In genomic region chr18:69002233-69002632, GRCh38 we compare ENCODE assay signal across 12 cellular contexts.
DNase-seq lines count a peak whose midpoint lies in the region; ATAC-seq and TF ChIP-seq lines count a peak whose summit lies in the region.
"Had no signal": no experiment of that assay in that cellular context is flagged by ENCODE, and none has a peak within 500 bp of the region (broad histone marks: within the 10 kb centered on the region; RNA-seq: fewer than 3 reads in every experiment).

No MANE protein-coding gene starts in this region.

- CTCF ChIA-PET in CD4-positive, alpha-beta T cell (lab: Charles Lee), result no interaction called here

- H3K9me3 Mint-ChIP-seq in mesothelial cell of epicardium, result no peaks in the 10 kb centered on the region
- H3K9me3 Mint-ChIP-seq in CD4-positive, alpha-beta T cell, result no peaks in the 10 kb centered on the region
- H3K9me3 Mint-ChIP-seq: activated T-helper 1 cell treated with anti-CD3 and anti-CD28 coated beads, Interleukin-12 subunit alpha, Interleukin-12 subunit beta, Interleukin-2, Interleukin-4 antibody, amounts not matched to agents 30 ng/mL and 10 ng/mL and 1 ng/mL, durations not matched to agents 14 hours and 24 hours and 36 hours had no signal

- no peaks in the 10 kb centered on the region for H3K9me3 ChIP-seq in WERI-Rb-1 (ENCODE audit: severe bottlenecking)
- H3K9me3 ChIP-seq in CD4-positive, alpha-beta T cell (ENCODE audit: control insufficient read depth, low read length), result no peaks in the 10 kb centered on the region
- H3K9me3 ChIP-seq: esophagus muscularis mucosa had no signal

- H3K36me3 ChIP-seq in WERI-Rb-1, result no peaks in the 10 kb centered on the region
- H3K36me3 ChIP-seq: esophagus muscularis mucosa had no signal

- no peak overlapping the region for H3K4me3 ChIP-seq in WERI-Rb-1 (ENCODE audit: low read depth, low read length)
- H3K4me3 ChIP-seq: esophagus muscularis mucosa had no signal

- H3K27me3 Mint-ChIP-seq in mesothelial cell of epicardium (ENCODE audit: low read depth), result no peaks in the 10 kb centered on the region
- H3K27me3 Mint-ChIP-seq in CD4-positive, alpha-beta T cell, result peaks cover 4% of the 10 kb centered on the region

- no peak overlapping the region for H3K4me3 Mint-ChIP-seq in mesothelial cell of epicardium
- no peak overlapping the region for H3K4me3 Mint-ChIP-seq in CD4-positive, alpha-beta T cell
- H3K4me3 Mint-ChIP-seq: activated T-helper 1 cell treated with anti-CD3 and anti-CD28 coated beads, Interleukin-12 subunit alpha, Interleukin-12 subunit beta, Interleukin-2, Interleukin-4 antibody, amounts not matched to agents 30 ng/mL and 10 ng/mL and 1 ng/mL, durations not matched to agents 14 hours and 24 hours and 36 hours had no signal

- peak; percentile 46 for ATAC-seq in HG02798 (IDR thresholded peaks at IDR 0.05; ENCODE audit: poor library complexity, unreplicated experiment)
- no peak for ATAC-seq in CD4-positive, alpha-beta T cell (ENCODE audit: poor library complexity)
- ATAC-seq in GM19328 (IDR thresholded peaks at IDR 0.05; ENCODE audit: unreplicated experiment), result no peak
- ATAC-seq in left cardiac atrium, result no peak
- ATAC-seq: activated CD4-positive, CD25-positive, alpha-beta regulatory T cell treated with anti-CD3 and anti-CD28 coated beads, Interleukin-2, amount 50 U/mL, for 24 hours had no signal

- 0 out of 2 replicates have a peak, but pooled peaks have one; percentile 11 for TF ChIP-seq CTCF in WERI-Rb-1 (IDR thresholded peaks at IDR 0.05; ENCODE audit: low read depth, low read length)
- TF ChIP-seq CTCF in mesothelial cell of epicardium (IDR thresholded peaks at IDR 0.05; ENCODE audit: unreplicated experiment), result peak; percentile 47
- no peak for TF ChIP-seq CTCF in CD4-positive, alpha-beta T cell (IDR thresholded peaks at IDR 0.05)

- H3K4me1 Mint-ChIP-seq in mesothelial cell of epicardium, result peaks cover 3% of the 10 kb centered on the region
- no peaks in the 10 kb centered on the region for H3K4me1 Mint-ChIP-seq in CD4-positive, alpha-beta T cell (ENCODE audit: low read depth)

- no peaks in the 10 kb centered on the region for H3K27me3 ChIP-seq in WERI-Rb-1 (ENCODE audit: insufficient read depth, low read depth, severe bottlenecking)
- no peaks in the 10 kb centered on the region for H3K27me3 ChIP-seq in CD4-positive, alpha-beta T cell (ENCODE audit: control insufficient read depth, insufficient read depth, low read length)
- H3K27me3 ChIP-seq: esophagus muscularis mucosa had no signal

- no peak overlapping the region for H3K27ac ChIP-seq in WERI-Rb-1
- H3K27ac ChIP-seq in CD4-positive, alpha-beta T cell (ENCODE audit: low read depth, low read length), result no peak overlapping the region
- H3K27ac ChIP-seq: esophagus muscularis mucosa had no signal

- DNase-seq in ELR (ENCODE audit: low read depth), result peak; percentile 1
- no peak for DNase-seq in WERI-Rb-1
- no peak for DNase-seq in mesothelial cell of epicardium (ENCODE audit: low spot score in 2 of 2, unreplicated experiment in 2 of 2)
- no peak for DNase-seq in CD4-positive, alpha-beta T cell
- DNase-seq in activated CD4-positive, alpha-beta T cell treated with anti-CD3 and anti-CD28 coated beads for 48 hours, result no peak
- no peak for DNase-seq in left cardiac atrium
- DNase-seq: retina had no signal

- intact Hi-C loops in CD4-positive, alpha-beta T cell (cut with DNase I, micrococcal nuclease), result no loop called here
- intact Hi-C loops in left cardiac atrium (cut with DNase I), result no loop called here

- no peak overlapping the region for H3K27ac Mint-ChIP-seq in mesothelial cell of epicardium
- no peak overlapping the region for H3K27ac Mint-ChIP-seq in CD4-positive, alpha-beta T cell
- H3K27ac Mint-ChIP-seq: activated T-helper 1 cell treated with anti-CD3 and anti-CD28 coated beads, Interleukin-12 subunit alpha, Interleukin-12 subunit beta, Interleukin-2, Interleukin-4 antibody, amounts not matched to agents 30 ng/mL and 10 ng/mL and 1 ng/mL, durations not matched to agents 14 hours and 24 hours and 36 hours had no signal

- POLR2A ChIA-PET in CD4-positive, alpha-beta T cell (lab: Charles Lee), result no interaction called here

- H3K36me3 Mint-ChIP-seq in mesothelial cell of epicardium, result no peaks in the 10 kb centered on the region
- H3K36me3 Mint-ChIP-seq in CD4-positive, alpha-beta T cell (ENCODE audit: low read depth), result no peaks in the 10 kb centered on the region
